ENCODE assay signal across 23 cellular contexts in genomic region chr4:52846502-52846901, GRCh38. TPM values are rescaled to one million over a fixed set of nuclear protein-coding genes. Genes with fewer than 3 reads are reported as not detected.
"Had no signal": no experiment of that assay in that cellular context is flagged by ENCODE, and none has a peak within 500 bp of the region (broad histone marks: within the 10 kb centered on the region; RNA-seq: fewer than 3 reads in every experiment).

No MANE protein-coding gene starts in this region.

- H3K9me3 ChIP-seq: Peyer's patch had no signal

- H3K4me3 ChIP-seq: cardiac muscle cell, Peyer's patch had no signal

- H3K36me3 ChIP-seq: brain microvascular endothelial cell, cardiac muscle cell, Peyer's patch had no signal

- FAIRE-seq: TTC549 had no signal

- H3K27ac ChIP-seq: brain microvascular endothelial cell, cardiac muscle cell, Peyer's patch had no signal

- H3K4me1 ChIP-seq: Peyer's patch had no signal

- H3K27me3 ChIP-seq: brain microvascular endothelial cell, cardiac muscle cell, Peyer's patch had no signal

- DNase-seq: activated B cell treated with CpG ODN at 0.5 μM for 24 hours; activated CD4-positive, alpha-beta memory T cell treated with anti-CD3 and anti-CD28 coated beads, Interleukin-2, amount 10 ng/mL, durations not matched to agents 7 days and 5 days; activated CD4-positive, alpha-beta T cell treated with anti-CD3 and anti-CD28 coated beads for 1 hour; activated CD4-positive, alpha-beta T cell treated with anti-CD3 and anti-CD28 coated beads, Interleukin-2, amount 10 ng/mL, durations not matched to agents 7 days and 5 days; activated gamma-delta T cell treated with Interleukin-2 at 50 U/mL for 16 hours; activated naive CD4-positive, alpha-beta T cell treated with anti-CD3 and anti-CD28 coated beads, Interleukin-2, amount 10 ng/mL, durations not matched to agents 7 days and 5 days; activated naive CD8-positive, alpha-beta T cell treated with anti-CD3 and anti-CD28 coated beads for 36 hours; activated T-cell treated with anti-CD3 and anti-CD28 coated beads for 4 hours; activated T-cell treated with anti-CD3 and anti-CD28 coated beads, Interleukin-2, amount 50 U/mL, for 72 hours; brain microvascular endothelial cell; Kasumi-1; KBM-7; NCI-H2029; NCI-H2107; NCI-H2171 treated with DMSO at 0.1 percent for 48 hours; NCI-H226; NCI-H510A; Peyer's patch; SIG-M5; T-helper 2 cell; T1000 had no signal

- ATAC-seq: activated T-cell treated with anti-CD3 and anti-CD28 coated beads, Interleukin-2, amount 50 U/mL, for 72 hours had no signal

RNA-seq across cellular contexts. Expression of gene RASL11B, which starts 15.6 kb away (rescaled TPM):
- total RNA-seq: activated B cell treated with CpG ODN at 0.5 μM for 24 hours had no signal
